ENCODE assay signal across 23 cellular contexts in genomic region chr12:13045816-13046215, GRCh38. TPM values are rescaled to one million over a fixed set of nuclear protein-coding genes. Genes with fewer than 3 reads are reported as not detected.
A peak's percentile ranks its signal among the peaks of the same experiment; 100 is the strongest.
DNase-seq lines count a peak whose midpoint lies in the region; ATAC-seq, FAIRE-seq and TF ChIP-seq lines count a peak whose summit lies in the region.
"Had no signal": no experiment of that assay in that cellular context is flagged by ENCODE, and none has a peak within 500 bp of the region (broad histone marks: within the 10 kb centered on the region; RNA-seq: fewer than 3 reads in every experiment).

No MANE protein-coding gene starts in this region.

- no peak for TF ChIP-seq CTCF in WTC11 (IDR thresholded peaks at IDR 0.05)

- H3K4me1 ChIP-seq in CD8-positive, alpha-beta memory T cell (ENCODE audit: insufficient read depth, low read length): peaks cover 5% of the 10 kb centered on the region

- ATAC-seq in WTC11: no peak
- ATAC-seq in naive B cell (ENCODE audit: low read depth in 2 of 2): no peak
- no peak for ATAC-seq in GM21447 (IDR thresholded peaks at IDR 0.05; ENCODE audit: unreplicated experiment)
- ATAC-seq: heart right ventricle; HepG2; stimulated activated memory B cell treated with anti-CD40 and anti-IgM and Interleukin-4, amounts not matched to agents 10 μg/mL and 1 μg/mL and 100 μg/mL, for 72 hours had no signal

- no peak overlapping the region for H3K27ac ChIP-seq in CD8-positive, alpha-beta memory T cell (ENCODE audit: low read depth, low read length)
- H3K27ac ChIP-seq: heart right ventricle, neutrophil, SJSA1, tibial artery had no signal

- no peak overlapping the region for H3K27ac Mint-ChIP-seq in CD8-positive, alpha-beta memory T cell
- no peak overlapping the region for H3K27ac Mint-ChIP-seq in WTC11
- no peak overlapping the region for H3K27ac Mint-ChIP-seq in naive B cell
- H3K27ac Mint-ChIP-seq: stimulated activated memory B cell treated with anti-CD40 and anti-IgM and Interleukin-4, amounts not matched to agents 10 μg/mL and 1 μg/mL and 100 μg/mL, for 72 hours had no signal

- no peak overlapping the region for H3K4me3 ChIP-seq in CD8-positive, alpha-beta memory T cell (ENCODE audit: low read length)
- H3K4me3 ChIP-seq: SJSA1, tibial artery had no signal

- DNase-seq in DMS 273 (lab: John Stamatoyannopoulos, UW; ENCODE audit: unreplicated experiment) (peak; percentile 2), DMS 273 treated with DMSO at 0.1 percent for 48 hours (lab: John Stamatoyannopoulos, UW) (no peak), WTC11 (ENCODE audit: low spot score) (no peak), naive B cell (no peak), H54 (ENCODE audit: insufficient read length, low spot score) (no peak)
- DNase-seq in CD8-positive, alpha-beta memory T cell: no peak
- no peak for DNase-seq in activated CD4-positive, alpha-beta T cell treated with anti-CD3 and anti-CD28 coated beads for 48 hours
- DNase-seq: 8988T; activated CD4-positive, alpha-beta T cell treated with anti-CD3 and anti-CD28 coated beads, Interleukin-2, amount 50 U/mL, for 4 hours; amniotic stem cell; heart right ventricle; islet precursor cell; NCI-H2029 treated with DMSO at 0.1 percent for 48 hours; NCI-H526; tibial artery had no signal

- POLR2A ChIA-PET in CD8-positive, alpha-beta memory T cell (lab: Charles Lee): no interaction called here
- POLR2A ChIA-PET in WTC11 (lab: Charles Lee): no interaction called here

- CTCF ChIA-PET in CD8-positive, alpha-beta memory T cell (lab: Charles Lee): interaction anchor here (1.2 to 1.4 kb wide), 2 partner anchors 28 to 55 kb away, joined by 3 to 4 read pairs; no protein-coding TSS in a partner anchor
- CTCF ChIA-PET in WTC11 (lab: Charles Lee): interaction anchor here (1.1 to 3.9 kb wide), 4 partner anchors 22 to 166 kb away, joined by 5 to 19 read pairs (median 7); no protein-coding TSS in a partner anchor

- TF ChIP-seq POLR2A in H54 (IDR thresholded peaks at IDR 0.05; ENCODE audit: low read depth, low read length): no peak

- no peak for FAIRE-seq in H54 (lab: Jason Lieb, UNC)
- FAIRE-seq: HepG2 had no signal

- H3K9me3 ChIP-seq in CD8-positive, alpha-beta memory T cell (ENCODE audit: low read length): no peaks in the 10 kb centered on the region
- H3K9me3 ChIP-seq: heart right ventricle, neutrophil, SJSA1, tibial artery had no signal

- peak overlapping the region; percentile 38 to 91 (median 87) for H3K4me3 Mint-ChIP-seq in CD8-positive, alpha-beta memory T cell
- H3K4me3 Mint-ChIP-seq in WTC11 (peak overlapping the region; percentile 85), naive B cell (peak overlapping the region in 6 of 8 donors; percentile 38 to 95 (median 87))

- H3K36me3 Mint-ChIP-seq in CD8-positive, alpha-beta memory T cell: peaks cover 0 to 1% (median 0%) of the 10 kb centered on the region in 3 donors
- H3K36me3 Mint-ChIP-seq in WTC11 (no peaks in the 10 kb centered on the region), naive B cell (no peaks in the 10 kb centered on the region)
- H3K36me3 Mint-ChIP-seq: stimulated activated memory B cell treated with anti-CD40 and anti-IgM and Interleukin-4, amounts not matched to agents 10 μg/mL and 1 μg/mL and 100 μg/mL, for 72 hours had no signal

- no peaks in the 10 kb centered on the region for H3K27me3 ChIP-seq in CD8-positive, alpha-beta memory T cell (ENCODE audit: insufficient read depth, low read length, poor library complexity, severe bottlenecking)
- H3K27me3 ChIP-seq: tibial artery had no signal

- H3K9me3 Mint-ChIP-seq in CD8-positive, alpha-beta memory T cell: no peaks in the 10 kb centered on the region
- no peaks in the 10 kb centered on the region for H3K9me3 Mint-ChIP-seq in WTC11
- H3K9me3 Mint-ChIP-seq in naive B cell: no peaks in the 10 kb centered on the region
- H3K9me3 Mint-ChIP-seq: stimulated activated memory B cell treated with anti-CD40 and anti-IgM and Interleukin-4, amounts not matched to agents 10 μg/mL and 1 μg/mL and 100 μg/mL, for 72 hours had no signal

- H3K4me1 Mint-ChIP-seq in CD8-positive, alpha-beta memory T cell: peaks cover 7 to 16% (median 15%) of the 10 kb centered on the region in 3 donors
- H3K4me1 Mint-ChIP-seq in WTC11 (peaks cover 49% of the 10 kb centered on the region), naive B cell (peaks cover 16 to 27% (median 19%) of the 10 kb centered on the region in 3 donors)

- no peaks in the 10 kb centered on the region for H3K36me3 ChIP-seq in CD8-positive, alpha-beta memory T cell (ENCODE audit: insufficient read depth, low read length)
- H3K36me3 ChIP-seq: heart right ventricle, neutrophil, tibial artery had no signal

- peaks cover 2 to 7% of the 10 kb centered on the region in 2 donors for H3K27me3 Mint-ChIP-seq in CD8-positive, alpha-beta memory T cell
- H3K27me3 Mint-ChIP-seq in WTC11 (ENCODE audit: low read depth) (peaks cover 15% of the 10 kb centered on the region), naive B cell (no peaks in the 10 kb centered on the region)
- H3K27me3 Mint-ChIP-seq: stimulated activated memory B cell treated with anti-CD40 and anti-IgM and Interleukin-4, amounts not matched to agents 10 μg/mL and 1 μg/mL and 100 μg/mL, for 72 hours had no signal

TF ChIP-seq in WTC11, 78 proteins besides CTCF, POLR2A, EP300 and RAD21 (continues in another document):
- TF ChIP-seq, protein P1, sequence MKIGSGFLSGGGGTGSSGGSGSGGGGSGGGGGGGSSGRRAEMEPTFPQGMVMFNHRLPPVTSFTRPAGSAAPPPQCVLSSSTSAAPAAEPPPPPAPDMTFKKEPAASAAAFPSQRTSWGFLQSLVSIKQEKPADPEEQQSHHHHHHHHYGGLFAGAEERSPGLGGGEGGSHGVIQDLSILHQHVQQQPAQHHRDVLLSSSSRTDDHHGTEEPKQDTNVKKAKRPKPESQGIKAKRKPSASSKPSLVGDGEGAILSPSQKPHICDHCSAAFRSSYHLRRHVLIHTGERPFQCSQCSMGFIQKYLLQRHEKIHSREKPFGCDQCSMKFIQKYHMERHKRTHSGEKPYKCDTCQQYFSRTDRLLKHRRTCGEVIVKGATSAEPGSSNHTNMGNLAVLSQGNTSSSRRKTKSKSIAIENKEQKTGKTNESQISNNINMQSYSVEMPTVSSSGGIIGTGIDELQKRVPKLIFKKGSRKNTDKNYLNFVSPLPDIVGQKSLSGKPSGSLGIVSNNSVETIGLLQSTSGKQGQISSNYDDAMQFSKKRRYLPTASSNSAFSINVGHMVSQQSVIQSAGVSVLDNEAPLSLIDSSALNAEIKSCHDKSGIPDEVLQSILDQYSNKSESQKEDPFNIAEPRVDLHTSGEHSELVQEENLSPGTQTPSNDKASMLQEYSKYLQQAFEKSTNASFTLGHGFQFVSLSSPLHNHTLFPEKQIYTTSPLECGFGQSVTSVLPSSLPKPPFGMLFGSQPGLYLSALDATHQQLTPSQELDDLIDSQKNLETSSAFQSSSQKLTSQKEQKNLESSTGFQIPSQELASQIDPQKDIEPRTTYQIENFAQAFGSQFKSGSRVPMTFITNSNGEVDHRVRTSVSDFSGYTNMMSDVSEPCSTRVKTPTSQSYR (CRISPR knock-in tag; IDR thresholded peaks at IDR 0.05): no peak
- TF ChIP-seq ZNF671 (CRISPR knock-in tag; IDR thresholded peaks at IDR 0.05) (no peak), NR2C2 (CRISPR knock-in tag; IDR thresholded peaks at IDR 0.05) (no peak), TEAD4 (CRISPR knock-in tag; IDR thresholded peaks at IDR 0.05) (no peak), USF1 (CRISPR knock-in tag; IDR thresholded peaks at IDR 0.05) (no peak), IRF2 (CRISPR knock-in tag; IDR thresholded peaks at IDR 0.05; ENCODE audit: borderline replicate concordance, low read depth) (no peak), SMAD4 (CRISPR knock-in tag; IDR thresholded peaks at IDR 0.05) (no peak), KAT7 (CRISPR knock-in tag; IDR thresholded peaks at IDR 0.05; ENCODE audit: borderline replicate concordance) (no peak), NR1H2 (CRISPR knock-in tag; IDR thresholded peaks at IDR 0.05) (no peak), GABPB1 (CRISPR knock-in tag; IDR thresholded peaks at IDR 0.05) (no peak), TCF7 (CRISPR knock-in tag; IDR thresholded peaks at IDR 0.05; ENCODE audit: low read depth) (no peak), JAZF1 (CRISPR knock-in tag; IDR thresholded peaks at IDR 0.05) (no peak), ZNF121 (CRISPR knock-in tag; IDR thresholded peaks at IDR 0.05) (no peak)
- TF ChIP-seq, protein P2, sequence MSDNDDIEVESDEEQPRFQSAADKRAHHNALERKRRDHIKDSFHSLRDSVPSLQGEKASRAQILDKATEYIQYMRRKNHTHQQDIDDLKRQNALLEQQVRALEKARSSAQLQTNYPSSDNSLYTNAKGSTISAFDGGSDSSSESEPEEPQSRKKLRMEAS (CRISPR knock-in tag; IDR thresholded peaks at IDR 0.05): no peak
- TF ChIP-seq, protein P3, sequence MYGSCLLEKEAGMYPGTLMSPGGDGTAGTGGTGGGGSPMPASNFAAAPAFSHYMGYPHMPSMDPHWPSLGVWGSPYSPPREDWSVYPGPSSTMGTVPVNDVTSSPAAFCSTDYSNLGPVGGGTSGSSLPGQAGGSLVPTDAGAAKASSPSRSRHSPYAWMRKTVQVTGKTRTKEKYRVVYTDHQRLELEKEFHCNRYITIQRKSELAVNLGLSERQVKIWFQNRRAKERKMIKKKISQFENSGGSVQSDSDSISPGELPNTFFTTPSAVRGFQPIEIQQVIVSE (CRISPR knock-in tag; IDR thresholded peaks at IDR 0.05; ENCODE audit: borderline replicate concordance): no peak

RNA-seq across cellular contexts. Expression of gene FAM234B, which starts 1.6 kb away (rescaled TPM):
- 1 to 10 TPM; 5.2 to 6.5 TPM for total RNA-seq in CD8-positive, alpha-beta memory T cell
- 2.9 TPM for polyA plus RNA-seq in CD8-positive, alpha-beta memory T cell
- 25.9 to 28.6 TPM (median 26.2 TPM) in 3 replicates for total RNA-seq in WTC11 (2021)
- 1 to 10 TPM; 2.0 to 8.9 (median 6.2) TPM for polyA plus RNA-seq in naive B cell (ENCODE audit: low read depth in 6 of 6)

RNA-seq across cellular contexts. Expression of gene HEBP1, which starts 45.8 kb away (rescaled TPM):
- 10 to 100 TPM; 13.6 to 14.9 TPM for total RNA-seq in CD8-positive, alpha-beta memory T cell
- 16.6 TPM for polyA plus RNA-seq in CD8-positive, alpha-beta memory T cell
- 61.6 to 62.7 TPM (median 61.8 TPM) in 3 replicates for total RNA-seq in WTC11 (2021)
- 10 to 100 TPM; 20.2 to 37.3 (median 23.4) TPM for polyA plus RNA-seq in naive B cell (ENCODE audit: low read depth in 6 of 6)

RNA-seq across cellular contexts. Expression of gene GSG1, which starts 57.7 kb away (rescaled TPM):
- total RNA-seq in CD8-positive, alpha-beta memory T cell: not detected
- polyA plus RNA-seq in CD8-positive, alpha-beta memory T cell: not detected
- total RNA-seq in WTC11 (2021): 0.21 to 0.28 TPM in 2 of 3 replicates, not detected in the other
- under 1 TPM in 2 of 6 donors, not detected in 4; 0.11 to 0.16 TPM for polyA plus RNA-seq in naive B cell (ENCODE audit: low read depth in 6 of 6)
- total RNA-seq: cerebellum, heart right ventricle, HepG2, lung microvascular endothelial cell, OCI-LY7 had no signal
- polyA plus RNA-seq: heart right ventricle, HepG2 had no signal
